1 cellular context compared by ENCODE assay signal in the genomic region with DNA sequence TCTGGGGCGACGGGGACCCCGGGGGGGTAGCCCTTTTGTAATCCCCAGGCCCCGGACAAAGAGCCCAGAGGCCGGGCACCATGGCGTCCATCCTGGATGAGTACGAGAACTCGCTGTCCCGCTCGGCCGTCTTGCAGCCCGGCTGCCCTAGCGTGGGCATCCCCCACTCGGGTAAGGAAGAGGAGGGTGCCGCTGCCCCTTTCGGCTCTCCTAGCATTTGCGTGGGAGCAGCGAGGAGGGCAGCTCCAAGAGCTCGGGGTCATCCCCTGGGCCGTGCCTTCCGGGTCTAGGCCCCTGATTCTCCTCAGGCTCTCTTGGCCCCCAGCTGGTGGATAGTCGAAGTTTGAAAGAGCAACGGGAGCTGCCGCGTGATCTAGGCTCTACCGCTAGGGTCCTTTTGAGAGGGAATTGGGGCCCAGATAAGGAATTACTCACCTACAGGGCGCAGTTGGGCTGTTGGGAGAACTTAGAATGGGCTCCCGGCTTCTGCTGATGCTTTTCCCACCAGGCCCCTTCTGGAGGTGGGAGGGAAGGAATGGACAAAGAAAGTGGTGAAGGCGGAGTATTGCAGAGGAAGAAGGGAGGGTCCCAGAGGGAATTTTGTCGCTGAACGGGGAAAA.
TF ChIP-seq lines count a peak whose summit lies in the region.

No MANE protein-coding gene starts in this region.

TF ChIP-seq in A549, 52 proteins besides CTCF, POLR2A, EP300 and RAD21 (continued from another document):
- TF ChIP-seq, protein P1, sequence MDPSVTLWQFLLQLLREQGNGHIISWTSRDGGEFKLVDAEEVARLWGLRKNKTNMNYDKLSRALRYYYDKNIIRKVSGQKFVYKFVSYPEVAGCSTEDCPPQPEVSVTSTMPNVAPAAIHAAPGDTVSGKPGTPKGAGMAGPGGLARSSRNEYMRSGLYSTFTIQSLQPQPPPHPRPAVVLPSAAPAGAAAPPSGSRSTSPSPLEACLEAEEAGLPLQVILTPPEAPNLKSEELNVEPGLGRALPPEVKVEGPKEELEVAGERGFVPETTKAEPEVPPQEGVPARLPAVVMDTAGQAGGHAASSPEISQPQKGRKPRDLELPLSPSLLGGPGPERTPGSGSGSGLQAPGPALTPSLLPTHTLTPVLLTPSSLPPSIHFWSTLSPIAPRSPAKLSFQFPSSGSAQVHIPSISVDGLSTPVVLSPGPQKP (IDR thresholded peaks at IDR 0.05; ENCODE audit: low read depth, low read length) = no peak
- no peak for TF ChIP-seq FOSL2 (IDR thresholded peaks at IDR 0.05)
- no peak for TF ChIP-seq FOSL2 (CRISPR knock-in tag; IDR thresholded peaks at IDR 0.05)
- TF ChIP-seq, protein P2, sequence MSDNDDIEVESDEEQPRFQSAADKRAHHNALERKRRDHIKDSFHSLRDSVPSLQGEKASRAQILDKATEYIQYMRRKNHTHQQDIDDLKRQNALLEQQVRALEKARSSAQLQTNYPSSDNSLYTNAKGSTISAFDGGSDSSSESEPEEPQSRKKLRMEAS (IDR thresholded peaks at IDR 0.05) = peak; percentile 43; the same call in 1 of the 2 replicates
